In genomic region chr6:41375598-41376151, GRCh38 we compare ENCODE assay signal across 22 cellular contexts. TPM values are rescaled to one million over a fixed set of nuclear protein-coding genes. Genes with fewer than 3 reads are reported as not detected.
DNase-seq lines count a peak whose midpoint lies in the region; ATAC-seq and TF ChIP-seq lines count a peak whose summit lies in the region.
"Had no signal": no experiment of that assay in that cellular context is flagged by ENCODE, and none has a peak within 500 bp of the region (broad histone marks: within the 10 kb centered on the region; RNA-seq: fewer than 3 reads in every experiment).

No MANE protein-coding gene starts in this region.

- intact Hi-C loops in cardiac septum (cut with DNase I) = loop anchor here (5.0 kb wide), 1 partner anchor 52 kb away; no protein-coding TSS in a partner anchor
- intact Hi-C loops in aorta (cut with DNase I) = no loop called here

- WGBS in endodermal cell (ENCODE audit: insufficient coverage in 1 of 2, insufficient read length in 1 of 2), 2 experiments = 3% methylated on average over 11 to 30 of the region's 30 CpGs
- WGBS in aorta, 2 donors = 10 to 19% methylated on average over 30 of the region's 30 CpGs

- H3K9ac ChIP-seq in endodermal cell (ENCODE audit: extremely low read depth, low read length, poor library complexity, severe bottlenecking) (no peak overlapping the region), MM.1S (ENCODE audit: low read length) (no peak overlapping the region)

- H3K9me2 ChIP-seq in MM.1S (replicated peaks; ENCODE audit: insufficient read depth, low read length) = no peaks in the 10 kb centered on the region

- ATAC-seq in aorta (ENCODE audit: low FRiP score) = no peak
- ATAC-seq: lower lobe of right lung, natural killer cell had no signal

- H3K36me3 ChIP-seq in cardiac muscle cell (no peaks in the 10 kb centered on the region), endodermal cell (ENCODE audit: control insufficient read depth, insufficient read depth, low read length) (no peaks in the 10 kb centered on the region), MM.1S (replicated peaks; ENCODE audit: insufficient read depth, low read length) (no peaks in the 10 kb centered on the region), brain microvascular endothelial cell (replicated peaks) (no peaks in the 10 kb centered on the region), aorta (ENCODE audit: control insufficient read depth in 1 of 2, insufficient read depth in 2 of 2, low read length in 1 of 2) (no peaks in the 10 kb centered on the region)
- H3K36me3 ChIP-seq: lower lobe of right lung, SJCRH30, tibial nerve had no signal

- H3K27ac ChIP-seq in cardiac muscle cell = no peak overlapping the region
- no peak overlapping the region for H3K27ac ChIP-seq in endodermal cell (ENCODE audit: low read depth, low read length)
- H3K27ac ChIP-seq in MM.1S (ENCODE audit: low read length) = no peak overlapping the region
- H3K27ac ChIP-seq in brain microvascular endothelial cell = no peak overlapping the region
- H3K27ac ChIP-seq in aorta (ENCODE audit: low read depth in 1 of 2, low read length in 2 of 2) = no peak overlapping the region
- H3K27ac ChIP-seq: A549, C4-2B, epithelial cell of prostate, lower lobe of right lung, SJCRH30, tibial nerve had no signal

- in situ Hi-C loops in brain microvascular endothelial cell (cut with HindIII; ENCODE audit: low pct_ligation_motif_present, low sequenced_read_pairs) = no loop called here

- no peak for TF ChIP-seq CTCF in cardiac muscle cell (IDR thresholded peaks at IDR 0.05; ENCODE audit: low read depth, low read length)
- peak; percentile 26 for TF ChIP-seq CTCF in endodermal cell (conservative IDR thresholded peaks at IDR 0.05)
- TF ChIP-seq CTCF in nephron (IDR thresholded peaks at IDR 0.05; ENCODE audit: unreplicated experiment in 3 of 3) = no peak
- TF ChIP-seq CTCF in type B pancreatic cell (conservative IDR thresholded peaks at IDR 0.05) = no peak
- TF ChIP-seq CTCF in MM.1S (IDR thresholded peaks at IDR 0.05; ENCODE audit: low read length) = no peak
- TF ChIP-seq CTCF in brain microvascular endothelial cell (IDR thresholded peaks at IDR 0.05; ENCODE audit: low read depth, low read length, missing control alignments) = no peak

- H3K4me2 ChIP-seq in MM.1S (ENCODE audit: low read depth, low read length) = no peak overlapping the region
- H3K4me2 ChIP-seq: A549 had no signal

- H3K27me3 Mint-ChIP-seq in endodermal cell (ENCODE audit: insufficient read depth) (peaks cover 97% of the 10 kb centered on the region), nephron (ENCODE audit: low read depth) (peaks cover 89% of the 10 kb centered on the region), type B pancreatic cell (peaks cover 90% of the 10 kb centered on the region)

- H3F3A ChIP-seq in MM.1S (ENCODE audit: insufficient read depth, low read length) = no peaks in the 10 kb centered on the region

- H3K9me3 Mint-ChIP-seq in endodermal cell (no peaks in the 10 kb centered on the region), nephron (peaks cover 4% of the 10 kb centered on the region), type B pancreatic cell (no peaks in the 10 kb centered on the region)
- H3K9me3 Mint-ChIP-seq: natural killer cell had no signal

- H3K27me3 ChIP-seq in cardiac muscle cell (peaks cover 100% of the 10 kb centered on the region), endodermal cell (ENCODE audit: control insufficient read depth, insufficient read depth, low read length, poor library complexity, severe bottlenecking) (peaks cover 100% of the 10 kb centered on the region), MM.1S (replicated peaks; ENCODE audit: insufficient read depth, low read length) (peaks cover 60% of the 10 kb centered on the region), brain microvascular endothelial cell (replicated peaks) (peaks cover 67% of the 10 kb centered on the region), aorta (ENCODE audit: control insufficient read depth in 1 of 2, insufficient read depth in 2 of 2, low read length in 1 of 2) (peaks cover 0 to 2% of the 10 kb centered on the region in 2 donors)

- DNase-seq in cardiac muscle cell (ENCODE audit: low read depth in 1 of 2, low spot score in 1 of 2) (peak in 1 of 2 donors; percentile 9), cardiac septum (ENCODE audit: low spot score) (no peak), endodermal cell (peak; percentile 64), type B pancreatic cell (ENCODE audit: extremely low spot score, unreplicated experiment) (no peak), MM.1S (no peak), brain microvascular endothelial cell (no peak), aorta (no peak)
- DNase-seq: activated CD4-positive, alpha-beta T cell treated with anti-CD3 and anti-CD28 coated beads for 4 hours; activated effector memory CD4-positive, alpha-beta T cell treated with anti-CD3 and anti-CD28 coated beads, Interleukin-2, amount 50 U/mL, for 16 hours; DMS 273 treated with DMSO at 0.1 percent for 48 hours; GF-D8; lower lobe of right lung; natural killer cell; NCI-H2171 treated with DMSO at 0.1 percent for 48 hours; stimulated activated naive CD4-positive, alpha-beta T cell treated with Interleukin-2 at 50 U/mL for 16 hours had no signal

- H3K27ac Mint-ChIP-seq in endodermal cell (no peak overlapping the region), nephron (peak overlapping the region; percentile 44 to 89 (median 79)), type B pancreatic cell (peak overlapping the region; percentile 37)
- H3K27ac Mint-ChIP-seq: natural killer cell had no signal

- H3K4me3 ChIP-seq in cardiac muscle cell (peak overlapping the region; percentile 12), endodermal cell (ENCODE audit: low read length) (no peak overlapping the region), MM.1S (ENCODE audit: low read length) (no peak overlapping the region), brain microvascular endothelial cell (ENCODE audit: low read depth, low read length) (no peak overlapping the region), aorta (ENCODE audit: low read length in 2 of 2) (no peak overlapping the region)
- H3K4me3 ChIP-seq: A549, lower lobe of right lung, SJCRH30, tibial nerve had no signal

- H3K36me3 Mint-ChIP-seq in endodermal cell (ENCODE audit: low read depth) (no peaks in the 10 kb centered on the region), nephron (ENCODE audit: low read depth) (no peaks in the 10 kb centered on the region), type B pancreatic cell (no peaks in the 10 kb centered on the region)
- H3K36me3 Mint-ChIP-seq: natural killer cell had no signal

- H3K79me2 ChIP-seq in MM.1S (ENCODE audit: low read length) = no peaks in the 10 kb centered on the region

- H3K9me3 ChIP-seq in cardiac muscle cell (ENCODE audit: low read depth) (no peaks in the 10 kb centered on the region), endodermal cell (ENCODE audit: control insufficient read depth, low read length) (no peaks in the 10 kb centered on the region), MM.1S (replicated peaks; ENCODE audit: insufficient read depth, low read length) (no peaks in the 10 kb centered on the region), aorta (ENCODE audit: control insufficient read depth, low read length) (no peaks in the 10 kb centered on the region)
- H3K9me3 ChIP-seq: A549, lower lobe of right lung, SJCRH30 had no signal

- H3K4me3 Mint-ChIP-seq in endodermal cell (peak overlapping the region; percentile 45), nephron (peak overlapping the region; percentile 76 to 77 (median 76)), type B pancreatic cell (peak overlapping the region; percentile 79)
- H3K4me3 Mint-ChIP-seq: natural killer cell had no signal

- H2AFZ ChIP-seq in MM.1S (ENCODE audit: low read length) = no peak overlapping the region

- peaks cover 27% of the 10 kb centered on the region for H3K4me1 ChIP-seq in cardiac muscle cell (ENCODE audit: low read depth)
- no peaks in the 10 kb centered on the region for H3K4me1 ChIP-seq in endodermal cell (ENCODE audit: control insufficient read depth, insufficient read depth, low read length)
- no peaks in the 10 kb centered on the region for H3K4me1 ChIP-seq in MM.1S (ENCODE audit: low read length)
- H3K4me1 ChIP-seq in aorta (ENCODE audit: control insufficient read depth in 1 of 2, insufficient read depth in 2 of 2, low read length in 2 of 2) = no peaks in the 10 kb centered on the region

- H3K4me1 Mint-ChIP-seq in endodermal cell (peaks cover 35% of the 10 kb centered on the region), nephron (peaks cover 47% of the 10 kb centered on the region), type B pancreatic cell (ENCODE audit: unreplicated experiment) (peaks cover 53% of the 10 kb centered on the region)

- no peaks in the 10 kb centered on the region for H4K20me1 ChIP-seq in MM.1S (ENCODE audit: insufficient read depth, low read length)

RNA-seq across cellular contexts. Expression of gene NCR2, which starts 40.3 kb away (rescaled TPM):
- total RNA-seq in cardiac muscle cell (not detected in 2 replicates), cardiac septum (not detected), endodermal cell (not detected), type B pancreatic cell (ENCODE audit: low replicate concordance) (not detected in 2 replicates), aorta (not detected)
- polyA plus RNA-seq in cardiac muscle cell (not detected in 2 replicates), aorta (not detected)
- polyA plus RNA-seq in endodermal cell (2013, experiment 1 of 2) = not detected
- not detected for polyA plus RNA-seq in endodermal cell (2013, experiment 2 of 2)
- total RNA-seq: frontal cortex, lower lobe of right lung, natural killer cell, SJCRH30, tibial nerve had no signal
- polyA plus RNA-seq: A549 had no signal
